Comparison of ENCODE assay signal across 13 cellular contexts in the genomic region with DNA sequence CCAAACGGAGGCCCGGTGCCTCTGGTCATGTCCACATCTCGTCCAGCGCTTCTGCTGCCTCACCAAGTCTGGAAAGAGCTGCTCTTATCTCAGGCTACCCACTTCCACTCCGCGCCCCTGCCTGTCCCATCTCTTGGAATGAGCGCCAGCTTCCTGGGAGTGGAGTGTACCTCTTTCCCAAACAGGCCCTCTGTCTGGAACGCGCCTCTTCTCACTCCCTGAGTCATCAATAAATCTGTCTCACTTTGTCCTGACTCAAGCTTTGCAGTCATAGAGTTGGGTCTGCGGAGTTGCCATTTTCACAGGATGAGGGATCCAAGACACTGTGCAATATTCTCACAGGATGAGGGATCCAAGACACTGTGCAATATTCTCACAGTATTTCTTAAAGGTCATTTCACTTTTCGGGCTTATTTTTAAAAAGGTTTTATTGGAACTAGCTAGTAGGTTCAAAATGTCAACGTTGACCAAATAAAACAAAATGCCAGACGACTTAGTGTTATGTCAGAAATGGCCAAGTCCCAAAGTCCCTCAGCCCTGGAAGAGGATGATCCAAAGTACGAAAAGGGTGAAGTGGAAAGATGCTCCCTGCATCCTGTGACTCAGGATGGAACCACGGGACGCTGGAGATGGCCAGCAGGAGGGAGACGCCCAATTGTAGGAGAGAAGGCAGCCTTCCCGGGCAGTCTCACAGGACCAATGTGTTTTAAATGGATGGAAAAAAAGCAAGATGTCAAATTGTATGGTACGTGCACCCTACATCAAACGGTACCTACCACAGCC.
DNase-seq lines count a peak whose midpoint lies in the region; ATAC-seq and TF ChIP-seq lines count a peak whose summit lies in the region.
"Had no signal": no experiment of that assay in that cellular context is flagged by ENCODE, and none has a peak within 500 bp of the region (broad histone marks: within the 10 kb centered on the region; RNA-seq: fewer than 3 reads in every experiment).

No MANE protein-coding gene starts in this region.

- no peaks in the 10 kb centered on the region for H4K20me1 ChIP-seq in BLaER1
- H4K20me1 ChIP-seq in Loucy (ENCODE audit: insufficient read depth, low read length, poor library complexity, severe bottlenecking) = no peaks in the 10 kb centered on the region

- TF ChIP-seq EP300 in sigmoid colon (IDR thresholded peaks at IDR 0.05) = no peak

- no peak overlapping the region for H3K9ac ChIP-seq in BLaER1
- H3K9ac ChIP-seq in Loucy (ENCODE audit: low read depth, low read length, poor library complexity, severe bottlenecking) = peak overlapping the region; percentile 57

- H3K4me2 ChIP-seq in BLaER1 (peak overlapping the region; percentile 91; the same call in 1 of the 2 replicates), Loucy (ENCODE audit: low read depth, low read length, poor library complexity, severe bottlenecking) (no peak overlapping the region)

- H3K9me2 ChIP-seq in Loucy (replicated peaks; ENCODE audit: low read depth, low read length) = no peaks in the 10 kb centered on the region

- peak; percentile 33 for DNase-seq in epithelial cell of prostate (ENCODE audit: low read depth, low spot score)
- DNase-seq in sigmoid colon = peak; percentile 84
- DNase-seq: activated CD4-positive, alpha-beta T cell treated with anti-CD3 and anti-CD28 coated beads, Interleukin-2, amount 50 U/mL, for 4 hours; NCI-H2171; pancreas had no signal

- H3K9me3 ChIP-seq in BLaER1 (peaks cover 9% of the 10 kb centered on the region), Loucy (ENCODE audit: insufficient read depth, low read depth, low read length) (peaks cover 10% of the 10 kb centered on the region; the same call in 1 of the 2 replicates), sigmoid colon (peaks cover 0 to 11% (median 6%) of the 10 kb centered on the region in 4 donors)
- H3K9me3 ChIP-seq: pancreas had no signal

- H2AFZ ChIP-seq in Loucy (ENCODE audit: low read length) = no peak overlapping the region

- peaks cover 33% of the 10 kb centered on the region for H3K79me2 ChIP-seq in Loucy (ENCODE audit: insufficient read depth, low read length)

- ATAC-seq in GM19324 (IDR thresholded peaks at IDR 0.05; ENCODE audit: low FRiP score, unreplicated experiment) (no peak), GM21576 (IDR thresholded peaks at IDR 0.05; ENCODE audit: unreplicated experiment) (no peak), HG02642 (IDR thresholded peaks at IDR 0.05; ENCODE audit: poor library complexity, unreplicated experiment) (no peak), GM18519 (IDR thresholded peaks at IDR 0.05; ENCODE audit: low FRiP score, unreplicated experiment) (no peak)
- ATAC-seq: left lobe of liver had no signal

- 90 to 92% methylated on average over 20 of the region's 20 CpGs for WGBS in sigmoid colon, 2 donors

- peaks cover 16% of the 10 kb centered on the region for H3K36me3 ChIP-seq in BLaER1
- peaks cover 24% of the 10 kb centered on the region; the same call in 1 of the 2 replicates for H3K36me3 ChIP-seq in Loucy (ENCODE audit: insufficient read depth, low read length)
- H3K36me3 ChIP-seq in sigmoid colon = no peaks in the 10 kb centered on the region
- H3K36me3 ChIP-seq: pancreas had no signal

- H3K4me3 ChIP-seq in BLaER1 (no peak overlapping the region), Loucy (ENCODE audit: low read length, poor library complexity, severe bottlenecking) (no peak overlapping the region), sigmoid colon (no peak overlapping the region)
- H3K4me3 ChIP-seq: pancreas, SJSA1 had no signal

- peak overlapping the region; percentile 84 for H3K27ac ChIP-seq in BLaER1
- peak overlapping the region; percentile 94 for H3K27ac ChIP-seq in epithelial cell of prostate
- H3K27ac ChIP-seq in sigmoid colon = peak overlapping the region in 1 of 4 donors; percentile 31
- H3K27ac ChIP-seq: pancreas, SJSA1 had no signal

- intact Hi-C loops in sigmoid colon (cut with DNase I) = no loop called here

- TF ChIP-seq CTCF in Loucy (conservative IDR thresholded peaks at IDR 0.05; ENCODE audit: low read length) (no peak), sigmoid colon (IDR thresholded peaks at IDR 0.05) (no peak)

- no peak for TF ChIP-seq POLR2A in sigmoid colon (IDR thresholded peaks at IDR 0.05)

- H3K4me1 ChIP-seq in BLaER1 = peaks cover 96% of the 10 kb centered on the region
- H3K4me1 ChIP-seq in Loucy (ENCODE audit: insufficient read depth, low read length, poor library complexity, severe bottlenecking) = peaks cover 69% of the 10 kb centered on the region
- H3K4me1 ChIP-seq in sigmoid colon = peaks cover 0 to 6% (median 0%) of the 10 kb centered on the region in 4 donors

- peaks cover 3% of the 10 kb centered on the region; the same call in 1 of the 2 replicates for H3F3A ChIP-seq in Loucy (ENCODE audit: low read depth)

- H3K27me3 ChIP-seq in BLaER1 (no peaks in the 10 kb centered on the region), Loucy (ENCODE audit: insufficient read depth, low read length, poor library complexity, severe bottlenecking) (no peaks in the 10 kb centered on the region), sigmoid colon (no peaks in the 10 kb centered on the region)
- H3K27me3 ChIP-seq: pancreas, SJSA1 had no signal
